Comparison of ENCODE assay signal across 17 cellular contexts in genomic region chr2:121253021-121253673, GRCh38. TPM values are rescaled to one million over a fixed set of nuclear protein-coding genes. Genes with fewer than 3 reads are reported as not detected.
"Had no signal": no experiment of that assay in that cellular context is flagged by ENCODE, and none has a peak within 500 bp of the region (broad histone marks: within the 10 kb centered on the region; RNA-seq: fewer than 3 reads in every experiment).

No MANE protein-coding gene starts in this region.

- H3K27ac ChIP-seq: dorsolateral prefrontal cortex, esophagus squamous epithelium, gastroesophageal sphincter, left ventricle myocardium inferior had no signal

- DNase-seq: cortex of kidney; effector CD8-positive, alpha-beta T cell; esophagus squamous epithelium; foreskin fibroblast; glutamatergic neuron; left cardiac atrium; left ventricle myocardium inferior; mesendoderm; naive thymus-derived CD4-positive, alpha-beta T cell; right cardiac atrium; stimulated activated CD4-positive, alpha-beta T cell treated with anti-CD3 and anti-CD28 coated beads, Interleukin-12 subunit alpha, Interleukin-12 subunit beta, amount 100 ng/mL, for 4 hours; stimulated activated naive CD4-positive, alpha-beta T cell treated with Interleukin-2 at 50 U/mL for 16 hours; trophoblast cell had no signal

- ATAC-seq: gastroesophageal sphincter; left cardiac atrium; naive thymus-derived CD4-positive, alpha-beta T cell; right cardiac atrium had no signal

RNA-seq across cellular contexts. Expression of gene TFCP2L1, which starts 31.9 kb away (rescaled TPM):
- total RNA-seq: neural crest cell, osteocyte had no signal
